In the genomic region with DNA sequence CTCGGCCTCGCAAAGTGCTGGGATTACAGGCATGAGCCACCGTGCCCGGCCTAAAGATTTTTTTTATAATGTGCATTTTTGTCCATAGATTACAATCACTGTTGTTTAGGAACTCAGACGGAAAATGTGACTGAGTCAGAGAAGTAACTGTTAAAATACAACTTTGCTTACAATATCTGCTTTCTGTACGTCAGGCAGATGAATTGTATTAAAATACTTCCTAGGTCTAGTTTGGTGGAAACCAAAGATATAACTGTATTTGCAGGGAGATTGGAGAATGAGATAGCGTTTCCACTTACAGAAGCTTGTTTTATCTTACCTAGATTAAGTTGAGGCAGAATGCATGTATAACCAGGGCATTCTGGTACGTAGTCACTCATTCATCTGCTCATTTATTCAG, we compare ENCODE assay signal across 1 cellular context.
TF ChIP-seq lines count a peak whose summit lies in the region.

No MANE protein-coding gene starts in this region.

TF ChIP-seq in SK-N-SH treated with all-trans-retinoic acid at 6 μM for 48 hours, 23 proteins besides CTCF, POLR2A, EP300 and RAD21:
- TF ChIP-seq, protein P1, sequence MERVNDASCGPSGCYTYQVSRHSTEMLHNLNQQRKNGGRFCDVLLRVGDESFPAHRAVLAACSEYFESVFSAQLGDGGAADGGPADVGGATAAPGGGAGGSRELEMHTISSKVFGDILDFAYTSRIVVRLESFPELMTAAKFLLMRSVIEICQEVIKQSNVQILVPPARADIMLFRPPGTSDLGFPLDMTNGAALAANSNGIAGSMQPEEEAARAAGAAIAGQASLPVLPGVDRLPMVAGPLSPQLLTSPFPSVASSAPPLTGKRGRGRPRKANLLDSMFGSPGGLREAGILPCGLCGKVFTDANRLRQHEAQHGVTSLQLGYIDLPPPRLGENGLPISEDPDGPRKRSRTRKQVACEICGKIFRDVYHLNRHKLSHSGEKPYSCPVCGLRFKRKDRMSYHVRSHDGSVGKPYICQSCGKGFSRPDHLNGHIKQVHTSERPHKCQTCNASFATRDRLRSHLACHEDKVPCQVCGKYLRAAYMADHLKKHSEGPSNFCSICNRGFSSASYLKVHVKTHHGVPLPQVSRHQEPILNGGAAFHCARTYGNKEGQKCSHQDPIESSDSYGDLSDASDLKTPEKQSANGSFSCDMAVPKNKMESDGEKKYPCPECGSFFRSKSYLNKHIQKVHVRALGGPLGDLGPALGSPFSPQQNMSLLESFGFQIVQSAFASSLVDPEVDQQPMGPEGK (CRISPR knock-in tag; IDR thresholded peaks at IDR 0.05; ENCODE audit: borderline replicate concordance): no peak
- no peak for TF ChIP-seq TOX (CRISPR knock-in tag; IDR thresholded peaks at IDR 0.05; ENCODE audit: borderline replicate concordance)
- TF ChIP-seq ARNTL (CRISPR knock-in tag; IDR thresholded peaks at IDR 0.05; ENCODE audit: borderline replicate concordance, low read depth): no peak
- no peak for TF ChIP-seq ZFP30 (CRISPR knock-in tag; IDR thresholded peaks at IDR 0.05)
- 0 out of 2 replicates have a peak, but pooled peaks have one; percentile 43 for TF ChIP-seq ZNF8 (CRISPR knock-in tag; IDR thresholded peaks at IDR 0.05)
- peak; percentile 63 for TF ChIP-seq ISL1 (CRISPR knock-in tag; IDR thresholded peaks at IDR 0.05)
- TF ChIP-seq OSR1 (CRISPR knock-in tag; IDR thresholded peaks at IDR 0.05): no peak
- TF ChIP-seq ZNF70 (CRISPR knock-in tag; IDR thresholded peaks at IDR 0.05): peak; percentile 15; the same call in 1 of the 2 replicates
